ENCODE assay signal across 11 cellular contexts in the genomic region with DNA sequence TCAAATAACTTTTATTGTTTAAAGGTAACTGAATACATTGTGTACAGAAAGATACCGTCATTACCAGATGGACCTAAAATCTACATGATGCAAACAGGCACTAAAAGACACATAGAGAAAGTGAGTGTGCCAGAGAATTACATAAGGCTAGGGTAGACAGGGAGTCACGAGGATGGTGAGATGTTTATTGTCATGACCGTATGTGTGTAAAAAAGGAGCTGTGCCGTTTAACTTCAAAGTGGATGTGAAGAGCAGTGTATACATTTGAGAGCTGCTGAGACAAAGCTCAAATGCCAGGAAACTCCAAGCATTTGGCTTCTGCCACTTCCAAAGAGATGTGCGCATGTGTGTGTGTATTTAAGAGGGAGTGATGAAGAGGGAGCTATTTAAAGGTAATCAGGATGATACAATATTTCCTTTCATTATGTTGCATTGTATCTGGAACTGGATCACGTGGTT.
DNase-seq lines count a peak whose midpoint lies in the region; TF ChIP-seq lines count a peak whose summit lies in the region.
"Had no signal": no experiment of that assay in that cellular context is flagged by ENCODE, and none has a peak within 500 bp of the region (broad histone marks: within the 10 kb centered on the region; RNA-seq: fewer than 3 reads in every experiment).

No MANE protein-coding gene starts in this region.

- H3K9me3 ChIP-seq in HEK293 (ENCODE audit: control insufficient read depth, insufficient read depth, low read depth, low read length) (no peaks in the 10 kb centered on the region), muscle layer of colon (ENCODE audit: low read length) (no peaks in the 10 kb centered on the region)
- H3K9me3 ChIP-seq: SJSA1 had no signal

- POLR2A ChIA-PET in HEK293 (lab: Yijun Ruan, JAX) = no interaction called here

- H3K4me3 ChIP-seq in HEK293 (ENCODE audit: low read depth, low read length) (no peak overlapping the region), muscle layer of colon (ENCODE audit: low read depth in 1 of 2, low read length in 2 of 2) (no peak overlapping the region)
- H3K4me3 ChIP-seq: SJSA1 had no signal

- DNase-seq in DMS53 (lab: John Stamatoyannopoulos, UW) = peak; percentile 63
- DNase-seq in NCI-H69 (lab: John Stamatoyannopoulos, UW) = peak; percentile 5
- no peak for DNase-seq in RKO (ENCODE audit: low spot score)
- DNase-seq in head of caudate nucleus = no peak
- DNase-seq in stimulated activated CD4-positive, alpha-beta T cell treated with anti-CD3 and anti-CD28 coated beads, Interleukin-4, amount 100 ng/mL, for 4 hours = no peak
- DNase-seq: CD8-positive, alpha-beta T cell; H9; SW 1271 had no signal

- no peaks in the 10 kb centered on the region for H3K27me3 ChIP-seq in muscle layer of colon (ENCODE audit: control insufficient read depth in 1 of 2, insufficient read depth in 2 of 2, low read length in 2 of 2)

- H3K4me1 ChIP-seq in HEK293 (ENCODE audit: control insufficient read depth, insufficient read depth, low read length) (peaks cover 13% of the 10 kb centered on the region), muscle layer of colon (ENCODE audit: insufficient read depth, low read length) (peaks cover 14% of the 10 kb centered on the region)

- intact Hi-C loops in head of caudate nucleus (cut with DNase I) = no loop called here

- no peaks in the 10 kb centered on the region for H3K36me3 ChIP-seq in HEK293 (ENCODE audit: control insufficient read depth in 2 of 2, insufficient read depth in 1 of 2, low read length in 2 of 2)
- H3K36me3 ChIP-seq in muscle layer of colon (ENCODE audit: insufficient read depth, low read length) = no peaks in the 10 kb centered on the region
- H3K36me3 ChIP-seq: SJSA1 had no signal

- H3K27ac ChIP-seq in HEK293 (ENCODE audit: extremely low read depth, low read depth, low read length) (no peak overlapping the region), muscle layer of colon (ENCODE audit: low read depth, low read length) (peak overlapping the region; percentile 68)
- H3K27ac ChIP-seq: SJSA1 had no signal

- CTCF ChIA-PET in HEK293 (lab: Yijun Ruan, JAX) = interaction anchor here (0.6 to 1.0 kb wide), 2 partner anchors 55 to 1723 kb away, joined by 3 to 6 read pairs; no protein-coding TSS in a partner anchor

- no peak for TF ChIP-seq CTCF in HEK293 (tag by site-specific recombination; IDR thresholded peaks at IDR 0.05)

- H3K9ac ChIP-seq in muscle layer of colon (ENCODE audit: low read length) = no peak overlapping the region

TF ChIP-seq in HEK293, 187 proteins besides CTCF, POLR2A, EP300 and RAD21 (continues in another document):
- TF ChIP-seq ZNF585B (tag by site-specific recombination; IDR thresholded peaks at IDR 0.05) (no peak), ZNF600 (tag by site-specific recombination; IDR thresholded peaks at IDR 0.05) (no peak), MZF1 (tag by site-specific recombination; IDR thresholded peaks at IDR 0.05; ENCODE audit: borderline replicate concordance) (no peak), ZNF184 (tag by site-specific recombination; IDR thresholded peaks at IDR 0.05) (peak; percentile 58; the same call in 1 of the 2 replicates), ZBTB17 (tag by site-specific recombination; IDR thresholded peaks at IDR 0.05) (no peak; the same call in 1 of the 2 replicates), ZNF670 (tag by site-specific recombination; IDR thresholded peaks at IDR 0.05; ENCODE audit: low read depth) (no peak), ZNF843 (tag by site-specific recombination; IDR thresholded peaks at IDR 0.05) (no peak), ZNF830 (tag by site-specific recombination; IDR thresholded peaks at IDR 0.05; ENCODE audit: low read depth) (no peak), SP2 (tag by site-specific recombination; IDR thresholded peaks at IDR 0.05) (no peak)
- TF ChIP-seq, protein P1, sequence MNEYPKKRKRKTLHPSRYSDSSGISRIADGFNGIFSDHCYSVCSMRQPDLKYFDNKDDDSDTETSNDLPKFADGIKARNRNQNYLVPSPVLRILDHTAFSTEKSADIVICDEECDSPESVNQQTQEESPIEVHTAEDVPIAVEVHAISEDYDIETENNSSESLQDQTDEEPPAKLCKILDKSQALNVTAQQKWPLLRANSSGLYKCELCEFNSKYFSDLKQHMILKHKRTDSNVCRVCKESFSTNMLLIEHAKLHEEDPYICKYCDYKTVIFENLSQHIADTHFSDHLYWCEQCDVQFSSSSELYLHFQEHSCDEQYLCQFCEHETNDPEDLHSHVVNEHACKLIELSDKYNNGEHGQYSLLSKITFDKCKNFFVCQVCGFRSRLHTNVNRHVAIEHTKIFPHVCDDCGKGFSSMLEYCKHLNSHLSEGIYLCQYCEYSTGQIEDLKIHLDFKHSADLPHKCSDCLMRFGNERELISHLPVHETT (tag by site-specific recombination; IDR thresholded peaks at IDR 0.05) = peak; percentile 41; the same call in 1 of the 2 replicates
- TF ChIP-seq, protein P2, sequence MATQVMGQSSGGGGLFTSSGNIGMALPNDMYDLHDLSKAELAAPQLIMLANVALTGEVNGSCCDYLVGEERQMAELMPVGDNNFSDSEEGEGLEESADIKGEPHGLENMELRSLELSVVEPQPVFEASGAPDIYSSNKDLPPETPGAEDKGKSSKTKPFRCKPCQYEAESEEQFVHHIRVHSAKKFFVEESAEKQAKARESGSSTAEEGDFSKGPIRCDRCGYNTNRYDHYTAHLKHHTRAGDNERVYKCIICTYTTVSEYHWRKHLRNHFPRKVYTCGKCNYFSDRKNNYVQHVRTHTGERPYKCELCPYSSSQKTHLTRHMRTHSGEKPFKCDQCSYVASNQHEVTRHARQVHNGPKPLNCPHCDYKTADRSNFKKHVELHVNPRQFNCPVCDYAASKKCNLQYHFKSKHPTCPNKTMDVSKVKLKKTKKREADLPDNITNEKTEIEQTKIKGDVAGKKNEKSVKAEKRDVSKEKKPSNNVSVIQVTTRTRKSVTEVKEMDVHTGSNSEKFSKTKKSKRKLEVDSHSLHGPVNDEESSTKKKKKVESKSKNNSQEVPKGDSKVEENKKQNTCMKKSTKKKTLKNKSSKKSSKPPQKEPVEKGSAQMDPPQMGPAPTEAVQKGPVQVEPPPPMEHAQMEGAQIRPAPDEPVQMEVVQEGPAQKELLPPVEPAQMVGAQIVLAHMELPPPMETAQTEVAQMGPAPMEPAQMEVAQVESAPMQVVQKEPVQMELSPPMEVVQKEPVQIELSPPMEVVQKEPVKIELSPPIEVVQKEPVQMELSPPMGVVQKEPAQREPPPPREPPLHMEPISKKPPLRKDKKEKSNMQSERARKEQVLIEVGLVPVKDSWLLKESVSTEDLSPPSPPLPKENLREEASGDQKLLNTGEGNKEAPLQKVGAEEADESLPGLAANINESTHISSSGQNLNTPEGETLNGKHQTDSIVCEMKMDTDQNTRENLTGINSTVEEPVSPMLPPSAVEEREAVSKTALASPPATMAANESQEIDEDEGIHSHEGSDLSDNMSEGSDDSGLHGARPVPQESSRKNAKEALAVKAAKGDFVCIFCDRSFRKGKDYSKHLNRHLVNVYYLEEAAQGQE (tag by site-specific recombination; IDR thresholded peaks at IDR 0.05) = no peak
- TF ChIP-seq, protein P3, sequence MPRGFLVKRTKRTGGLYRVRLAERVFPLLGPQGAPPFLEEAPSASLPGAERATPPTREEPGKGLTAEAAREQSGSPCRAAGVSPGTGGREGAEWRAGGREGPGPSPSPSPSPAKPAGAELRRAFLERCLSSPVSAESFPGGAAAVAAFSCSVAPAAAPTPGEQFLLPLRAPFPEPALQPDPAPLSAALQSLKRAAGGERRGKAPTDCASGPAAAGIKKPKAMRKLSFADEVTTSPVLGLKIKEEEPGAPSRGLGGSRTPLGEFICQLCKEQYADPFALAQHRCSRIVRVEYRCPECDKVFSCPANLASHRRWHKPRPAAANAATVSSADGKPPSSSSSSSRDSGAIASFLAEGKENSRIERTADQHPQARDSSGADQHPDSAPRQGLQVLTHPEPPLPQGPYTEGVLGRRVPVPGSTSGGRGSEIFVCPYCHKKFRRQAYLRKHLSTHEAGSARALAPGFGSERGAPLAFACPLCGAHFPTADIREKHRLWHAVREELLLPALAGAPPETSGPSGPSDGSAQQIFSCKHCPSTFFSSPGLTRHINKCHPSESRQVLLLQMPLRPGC (tag by site-specific recombination; IDR thresholded peaks at IDR 0.05) = peak; percentile 48; the same call in 1 of the 2 replicates

Comparison
In these comparisons a context has a peak if more than half of its experiments do, and no peak if none do; other contexts are left out.
1. DNase-seq: peak in DMS53 (single experiment) and NCI-H69 (single experiment); none in RKO (single experiment), head of caudate nucleus (0 of 42) and stimulated activated CD4-positive, alpha-beta T cell treated with anti-CD3 and anti-CD28 coated beads, Interleukin-4, amount 100 ng/mL, for 4 hours (0 of 2).